ENCODE assay signal across 23 cellular contexts in the genomic region with DNA sequence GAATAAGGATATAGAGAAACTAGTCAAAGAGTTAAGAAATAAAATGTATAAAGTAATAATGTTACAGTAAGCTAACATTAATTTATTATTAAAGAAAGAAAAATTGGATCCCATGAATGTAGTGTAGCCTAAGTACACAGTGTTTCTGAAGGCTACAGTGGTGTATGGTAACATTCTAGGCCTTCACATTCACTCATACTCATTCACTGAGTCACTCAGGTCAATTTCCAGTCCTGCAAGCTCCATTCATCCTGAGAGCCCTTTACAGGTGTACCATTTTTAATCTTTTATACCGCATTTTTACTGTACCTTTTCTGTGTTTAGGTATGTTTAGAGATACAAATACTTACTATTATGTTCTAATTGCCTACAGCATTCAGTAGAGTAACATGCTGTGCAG.
"Had no signal": no experiment of that assay in that cellular context is flagged by ENCODE, and none has a peak within 500 bp of the region (broad histone marks: within the 10 kb centered on the region; RNA-seq: fewer than 3 reads in every experiment).

No MANE protein-coding gene starts in this region.

- ATAC-seq: activated CD8-positive, alpha-beta T cell treated with anti-CD3 and anti-CD28 coated beads, Interleukin-2, amount 10 ng/mL, durations not matched to agents 7 days and 5 days had no signal

- H3K36me3 ChIP-seq: ascending aorta, SJSA1 had no signal

- DNase-seq: activated CD4-positive, alpha-beta T cell treated with anti-CD3 and anti-CD28 coated beads, Interleukin-2, amount 10 ng/mL, durations not matched to agents 24 days and 14 days; activated CD4-positive, alpha-beta T cell treated with anti-CD3 and anti-CD28 coated beads, Interleukin-2, amount 50 U/mL, for 4 hours; activated CD8-positive, alpha-beta T cell treated with anti-CD3 and anti-CD28 coated beads, Interleukin-2, amount 10 ng/mL, durations not matched to agents 7 days and 5 days; activated gamma-delta T cell; activated naive CD4-positive, alpha-beta T cell treated with Interleukin-2 at 50 U/mL for 16 hours; activated naive CD8-positive, alpha-beta T cell treated with anti-CD3 and anti-CD28 coated beads, Interleukin-2, amount 10 ng/mL, durations not matched to agents 7 days and 5 days; activated T-cell treated with anti-CD3 and anti-CD28 coated beads, Interleukin-2, amount 50 U/mL, for 24 hours; amygdala; caudate nucleus; cerebellar nuclear complex; Karpas-422; KBM-7; NCI-H1048; NCI-H1436 treated with DMSO at 0.1 percent for 48 hours; NCI-H1694 treated with DMSO at 0.1 percent for 48 hours; NCI-H2029; NCI-H345; NCI-H524 treated with DMSO at 0.1 percent for 48 hours; NK-92 treated with Interleukin-12 subunit alpha and Interleukin-12 subunit beta, amount 100 ng/mL, for 24 hours; SHP77 treated with DMSO at 0.1 percent for 48 hours; SK-N-SH had no signal

- H3K9ac ChIP-seq: SK-N-SH had no signal

- H3K4me2 ChIP-seq: SK-N-SH had no signal

- H3K4me1 ChIP-seq: ascending aorta, SJSA1 had no signal

- H3K4me3 ChIP-seq: ascending aorta, SJSA1 had no signal

- H3K27me3 ChIP-seq: ascending aorta, SJSA1 had no signal

- H3K9me3 ChIP-seq: ascending aorta, SJSA1, SK-N-SH had no signal

- H3K27ac ChIP-seq: ascending aorta, SJSA1 had no signal
